ENCODE assay signal across 14 cellular contexts in the genomic region with DNA sequence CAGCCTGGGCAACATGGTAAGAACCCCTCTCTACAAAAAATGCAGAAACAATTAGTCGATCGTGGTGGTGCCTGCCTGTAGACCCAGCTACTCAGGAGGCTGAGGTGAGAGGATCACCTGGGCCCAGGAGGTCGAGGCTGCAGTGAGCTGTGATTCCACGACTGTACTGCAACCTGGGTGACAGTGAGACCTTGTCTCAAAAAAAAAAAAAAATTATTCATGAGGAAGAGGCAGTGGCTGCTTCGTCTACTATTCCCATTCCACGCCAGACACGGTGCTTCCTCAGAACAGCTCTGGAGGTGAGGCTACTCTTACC.
"Had no signal": no experiment of that assay in that cellular context is flagged by ENCODE, and none has a peak within 500 bp of the region (broad histone marks: within the 10 kb centered on the region; RNA-seq: fewer than 3 reads in every experiment).

No MANE protein-coding gene starts in this region.

- DNase-seq: activated B cell treated with CpG ODN at 0.5 μM for 24 hours; activated CD4-positive, alpha-beta T cell treated with anti-CD3 and anti-CD28 coated beads, Interleukin-2, amount 10 ng/mL, durations not matched to agents 24 days and 14 days; activated naive CD4-positive, alpha-beta T cell treated with anti-CD3 and anti-CD28 coated beads, Interleukin-2, amount 10 ng/mL, durations not matched to agents 7 days and 5 days; adrenal gland; cerebellar nuclear complex; dermis blood vessel endothelial cell; endodermal cell; upper lobe of right lung had no signal

- H3K4me2 ChIP-seq: smooth muscle cell had no signal

- H3K4me3 ChIP-seq: adrenal gland, left lung, smooth muscle cell, upper lobe of right lung had no signal

- H3K36me3 ChIP-seq: adrenal gland, left lung, neutrophil, upper lobe of right lung had no signal

- H3K9me3 ChIP-seq: adrenal gland, left lung, neutrophil, upper lobe of right lung had no signal

- H3K27ac ChIP-seq: neutrophil had no signal

- ATAC-seq: left lung, upper lobe of right lung had no signal

- H3K27ac Mint-ChIP-seq: activated B cell treated with CpG ODN at 0.5 μM for 24 hours; activated CD4-positive, alpha-beta T cell treated with anti-CD3 and anti-CD28 coated beads, Interleukin-2, amount 10 ng/mL, durations not matched to agents 24 days and 14 days; activated naive CD4-positive, alpha-beta T cell treated with anti-CD3 and anti-CD28 coated beads, Interleukin-2, amount 10 ng/mL, durations not matched to agents 7 days and 5 days; activated T-helper 2 cell treated with anti-CD3 and anti-CD28 coated beads, Interferon-gamma antibody, Interleukin-2, Interleukin-4, amounts not matched to agents 10 μg/mL and 5 μg/mL and 100 μg/mL, durations not matched to agents 14 hours and 24 hours and 36 hours; endodermal cell; T-helper 1 cell treated with Interleukin-12 subunit alpha and Interleukin-12 subunit beta and Interleukin-4 antibody, amounts not matched to agents 30 μg/mL and 1 μg/mL, for 36 hours had no signal

- H3K9me3 Mint-ChIP-seq: activated B cell treated with CpG ODN at 0.5 μM for 24 hours; activated CD4-positive, alpha-beta T cell treated with anti-CD3 and anti-CD28 coated beads, Interleukin-2, amount 10 ng/mL, durations not matched to agents 24 days and 14 days; activated naive CD4-positive, alpha-beta T cell treated with anti-CD3 and anti-CD28 coated beads, Interleukin-2, amount 10 ng/mL, durations not matched to agents 7 days and 5 days; activated T-helper 2 cell treated with anti-CD3 and anti-CD28 coated beads, Interferon-gamma antibody, Interleukin-2, Interleukin-4, amounts not matched to agents 10 μg/mL and 5 μg/mL and 100 μg/mL, durations not matched to agents 14 hours and 24 hours and 36 hours; endodermal cell; memory B cell; T-helper 1 cell treated with Interleukin-12 subunit alpha and Interleukin-12 subunit beta and Interleukin-4 antibody, amounts not matched to agents 30 μg/mL and 1 μg/mL, for 36 hours had no signal

- H3K4me3 Mint-ChIP-seq: activated B cell treated with CpG ODN at 0.5 μM for 24 hours; activated CD4-positive, alpha-beta T cell treated with anti-CD3 and anti-CD28 coated beads, Interleukin-2, amount 10 ng/mL, durations not matched to agents 24 days and 14 days; activated naive CD4-positive, alpha-beta T cell treated with anti-CD3 and anti-CD28 coated beads, Interleukin-2, amount 10 ng/mL, durations not matched to agents 7 days and 5 days; endodermal cell; memory B cell; T-helper 1 cell treated with Interleukin-12 subunit alpha and Interleukin-12 subunit beta and Interleukin-4 antibody, amounts not matched to agents 30 μg/mL and 1 μg/mL, for 36 hours had no signal

- H3K27me3 ChIP-seq: adrenal gland, left lung, neutrophil, upper lobe of right lung had no signal

- H3K27me3 Mint-ChIP-seq: activated B cell treated with CpG ODN at 0.5 μM for 24 hours; activated CD4-positive, alpha-beta T cell treated with anti-CD3 and anti-CD28 coated beads, Interleukin-2, amount 10 ng/mL, durations not matched to agents 24 days and 14 days; memory B cell had no signal
